In genomic region chr17:40352779-40353394, GRCh38 we compare ENCODE assay signal across 15 cellular contexts. TPM values are rescaled to one million over a fixed set of nuclear protein-coding genes. Genes with fewer than 3 reads are reported as not detected.
DNase-seq lines count a peak whose midpoint lies in the region; ATAC-seq and TF ChIP-seq lines count a peak whose summit lies in the region.
"Had no signal": no experiment of that assay in that cellular context is flagged by ENCODE, and none has a peak within 500 bp of the region (broad histone marks: within the 10 kb centered on the region; RNA-seq: fewer than 3 reads in every experiment).

No MANE protein-coding gene starts in this region.

- peaks cover 11% of the 10 kb centered on the region; the same call in 1 of the 2 replicates for H4K20me1 ChIP-seq in MM.1S (ENCODE audit: insufficient read depth, low read length)

- H3F3A ChIP-seq in MM.1S (ENCODE audit: insufficient read depth, low read length): peaks cover 14% of the 10 kb centered on the region

- H2AFZ ChIP-seq in MM.1S (ENCODE audit: low read length) (no peak overlapping the region), mesenchymal stem cell (ENCODE audit: low read depth, low read length) (no peak overlapping the region)
- H2AFZ ChIP-seq: hepatocyte had no signal

- no peak overlapping the region for H3K4me3 Mint-ChIP-seq in activated CD8-positive, alpha-beta T cell treated with anti-CD3 and anti-CD28 coated beads for 36 hours

- no peak overlapping the region for H3K14ac ChIP-seq in mesenchymal stem cell (ENCODE audit: low read length in 2 of 2)

- H3K9me3 ChIP-seq in MM.1S (replicated peaks; ENCODE audit: insufficient read depth, low read length): no peaks in the 10 kb centered on the region
- H3K9me3 ChIP-seq in mesenchymal stem cell (ENCODE audit: control insufficient read depth, low read length): no peaks in the 10 kb centered on the region

- H3K9me2 ChIP-seq in MM.1S (replicated peaks; ENCODE audit: insufficient read depth, low read length): no peaks in the 10 kb centered on the region

- H3K18ac ChIP-seq in mesenchymal stem cell (ENCODE audit: low read depth in 1 of 2, low read length in 2 of 2): no peak overlapping the region

- no peak overlapping the region for H2BK120ac ChIP-seq in mesenchymal stem cell (ENCODE audit: low read depth, low read length)

- peaks cover 31% of the 10 kb centered on the region for H3K79me2 ChIP-seq in MM.1S (ENCODE audit: low read length)

- TF ChIP-seq CTCF in MM.1S (IDR thresholded peaks at IDR 0.05; ENCODE audit: low read length): no peak
- TF ChIP-seq CTCF in activated CD8-positive, alpha-beta T cell treated with anti-CD3 and anti-CD28 coated beads for 36 hours (IDR thresholded peaks at IDR 0.05): no peak

- H3K4me2 ChIP-seq in MM.1S (ENCODE audit: low read depth, low read length) (no peak overlapping the region), mesenchymal stem cell (ENCODE audit: low read length, poor library complexity, severe bottlenecking) (no peak overlapping the region)
- H3K4me2 ChIP-seq: hepatocyte had no signal

- H3K79me1 ChIP-seq in mesenchymal stem cell (replicated peaks; ENCODE audit: low read length, poor library complexity, severe bottlenecking): peaks cover 35% of the 10 kb centered on the region

- peaks cover 32% of the 10 kb centered on the region for H3K4me1 Mint-ChIP-seq in activated CD8-positive, alpha-beta T cell treated with anti-CD3 and anti-CD28 coated beads for 36 hours (ENCODE audit: low read depth)

- POLR2A ChIA-PET in activated CD8-positive, alpha-beta T cell treated with anti-CD3 and anti-CD28 coated beads for 36 hours (lab: Charles Lee): interaction anchor here (0.9 to 8.5 kb wide), 3 partner anchors 34 to 65 kb away, joined by 3 to 79 read pairs (median 3); partner anchors contain the start of genes CDC6 and RARA

- DNase-seq in CD1c-positive myeloid dendritic cell (ENCODE audit: extremely low spot score): peak; percentile 38
- DNase-seq in MM.1S: no peak
- no peak for DNase-seq in activated CD8-positive, alpha-beta T cell treated with anti-CD3 and anti-CD28 coated beads for 36 hours
- no peak for DNase-seq in mesenchymal stem cell
- no peak for DNase-seq in NCI-H146 treated with DMSO at 0.1 percent for 48 hours (lab: John Stamatoyannopoulos, UW; ENCODE audit: unreplicated experiment)
- DNase-seq in NCI-H2107 (lab: John Stamatoyannopoulos, UW): no peak
- DNase-seq: activated CD4-positive, alpha-beta T cell treated with anti-CD3 and anti-CD28 coated beads, Interleukin-2, amount 50 U/mL, for 1 hour; amygdala; effector memory CD4-positive, alpha-beta T cell; SHP77 treated with DMSO at 0.1 percent for 48 hours; stimulated activated CD4-positive, alpha-beta T cell treated with anti-CD3 and anti-CD28 coated beads, Interleukin-12 subunit alpha, Interleukin-12 subunit beta, amount 100 ng/mL, for 4 hours had no signal

- H3K27me3 ChIP-seq in MM.1S (replicated peaks; ENCODE audit: insufficient read depth, low read length): no peaks in the 10 kb centered on the region
- H3K27me3 ChIP-seq in mesenchymal stem cell (ENCODE audit: control insufficient read depth in 1 of 2, insufficient read depth in 1 of 2, low read length in 2 of 2): no peaks in the 10 kb centered on the region
- H3K27me3 ChIP-seq: hepatocyte had no signal

- no peak overlapping the region for H2AK5ac ChIP-seq in mesenchymal stem cell (ENCODE audit: low read length, severe bottlenecking)

- H3K9ac ChIP-seq in MM.1S (ENCODE audit: low read length): no peak overlapping the region
- H3K9ac ChIP-seq in mesenchymal stem cell (ENCODE audit: low read length): peak overlapping the region; percentile 21

- no peaks in the 10 kb centered on the region for H3K9me3 Mint-ChIP-seq in activated CD8-positive, alpha-beta T cell treated with anti-CD3 and anti-CD28 coated beads for 36 hours

- intact Hi-C loops in activated CD8-positive, alpha-beta T cell treated with anti-CD3 and anti-CD28 coated beads for 36 hours (cut with micrococcal nuclease): no loop called here

- H3K27me3 Mint-ChIP-seq in activated CD8-positive, alpha-beta T cell treated with anti-CD3 and anti-CD28 coated beads for 36 hours: no peaks in the 10 kb centered on the region

- H3K27ac Mint-ChIP-seq in activated CD8-positive, alpha-beta T cell treated with anti-CD3 and anti-CD28 coated beads for 36 hours: peak overlapping the region; percentile 28

- ATAC-seq in activated CD8-positive, alpha-beta T cell treated with anti-CD3 and anti-CD28 coated beads for 36 hours: peak; percentile 49
- no peak for ATAC-seq in GM18873 (IDR thresholded peaks at IDR 0.05; ENCODE audit: low FRiP score, unreplicated experiment)
- ATAC-seq in GM21515 (IDR thresholded peaks at IDR 0.05; ENCODE audit: unreplicated experiment): no peak

- H2BK5ac ChIP-seq in mesenchymal stem cell (ENCODE audit: low read depth, low read length, poor library complexity, severe bottlenecking): no peak overlapping the region

- 76% methylated on average over 7 of the region's 9 CpGs for WGBS in mesenchymal stem cell

- H2BK15ac ChIP-seq in mesenchymal stem cell (ENCODE audit: low read depth, poor library complexity, severe bottlenecking): no peak overlapping the region

- no peak overlapping the region for H2BK12ac ChIP-seq in mesenchymal stem cell (ENCODE audit: low read length in 2 of 2)

- H3K36me3 ChIP-seq in MM.1S (replicated peaks; ENCODE audit: insufficient read depth, low read length) (peaks cover 7% of the 10 kb centered on the region; the same call in 1 of the 2 replicates), mesenchymal stem cell (ENCODE audit: control insufficient read depth in 1 of 2, insufficient read depth in 2 of 2, low read depth in 1 of 2, low read length in 2 of 2) (peaks cover 67 to 93% of the 10 kb centered on the region in 2 experiments)

- H3K27ac ChIP-seq in MM.1S (ENCODE audit: low read length) (0 out of 2 replicates have a peak overlapping the region, but pooled peaks have one; percentile 4), mesenchymal stem cell (ENCODE audit: low read length, poor library complexity, severe bottlenecking) (no peak overlapping the region)
- H3K27ac ChIP-seq: hepatocyte had no signal

- H3K4me1 ChIP-seq in MM.1S (ENCODE audit: low read length) (peaks cover 5% of the 10 kb centered on the region; the same call in 1 of the 2 replicates), mesenchymal stem cell (ENCODE audit: control insufficient read depth, insufficient read depth, low read depth, low read length) (peaks cover 21% of the 10 kb centered on the region)

- H3K23ac ChIP-seq in mesenchymal stem cell (ENCODE audit: low read length in 2 of 2): no peak overlapping the region

- peaks cover 36% of the 10 kb centered on the region for H3K36me3 Mint-ChIP-seq in activated CD8-positive, alpha-beta T cell treated with anti-CD3 and anti-CD28 coated beads for 36 hours (ENCODE audit: low read depth)

- CTCF ChIA-PET in activated CD8-positive, alpha-beta T cell treated with anti-CD3 and anti-CD28 coated beads for 36 hours (lab: Charles Lee): interaction anchor here (0.8 to 26.3 kb wide), 6 partner anchors 9 to 162 kb away, joined by 3 to 780 read pairs (median 6); partner anchors contain the start of genes CDC6 and RARA

- no peak overlapping the region for H3K4me3 ChIP-seq in MM.1S (ENCODE audit: low read length)
- no peak overlapping the region for H3K4me3 ChIP-seq in mesenchymal stem cell (ENCODE audit: insufficient read depth in 1 of 2, low read depth in 1 of 2, low read length in 2 of 2)
- H3K4me3 ChIP-seq: hepatocyte had no signal

- H4K8ac ChIP-seq in mesenchymal stem cell (ENCODE audit: low read length): no peak overlapping the region

- no peak overlapping the region for H4K91ac ChIP-seq in mesenchymal stem cell (ENCODE audit: low read length)

- no peak overlapping the region for H3K4ac ChIP-seq in mesenchymal stem cell (ENCODE audit: low read depth in 1 of 2, low read length in 2 of 2)

RNA-seq across cellular contexts. Expression of gene GJD3, which starts 11.7 kb away (rescaled TPM):
- total RNA-seq in activated CD8-positive, alpha-beta T cell treated with anti-CD3 and anti-CD28 coated beads for 36 hours: not detected
- 0.44 TPM for polyA plus RNA-seq in mesenchymal stem cell (2013, experiment 1 of 2)
- 0.29 TPM for polyA plus RNA-seq in mesenchymal stem cell (2013, experiment 2 of 2)
- total RNA-seq: HT-29 had no signal

RNA-seq across cellular contexts. Expression of gene RARA, which starts 43.9 kb away (rescaled TPM):
- total RNA-seq in activated CD8-positive, alpha-beta T cell treated with anti-CD3 and anti-CD28 coated beads for 36 hours: 10 to 100 TPM; 34.7 to 36.2 TPM
- polyA plus RNA-seq in mesenchymal stem cell (2013, experiment 1 of 2): 32.6 TPM
- 32.1 TPM for polyA plus RNA-seq in mesenchymal stem cell (2013, experiment 2 of 2)
